ENCODE assay signal across 8 cellular contexts in the genomic region with DNA sequence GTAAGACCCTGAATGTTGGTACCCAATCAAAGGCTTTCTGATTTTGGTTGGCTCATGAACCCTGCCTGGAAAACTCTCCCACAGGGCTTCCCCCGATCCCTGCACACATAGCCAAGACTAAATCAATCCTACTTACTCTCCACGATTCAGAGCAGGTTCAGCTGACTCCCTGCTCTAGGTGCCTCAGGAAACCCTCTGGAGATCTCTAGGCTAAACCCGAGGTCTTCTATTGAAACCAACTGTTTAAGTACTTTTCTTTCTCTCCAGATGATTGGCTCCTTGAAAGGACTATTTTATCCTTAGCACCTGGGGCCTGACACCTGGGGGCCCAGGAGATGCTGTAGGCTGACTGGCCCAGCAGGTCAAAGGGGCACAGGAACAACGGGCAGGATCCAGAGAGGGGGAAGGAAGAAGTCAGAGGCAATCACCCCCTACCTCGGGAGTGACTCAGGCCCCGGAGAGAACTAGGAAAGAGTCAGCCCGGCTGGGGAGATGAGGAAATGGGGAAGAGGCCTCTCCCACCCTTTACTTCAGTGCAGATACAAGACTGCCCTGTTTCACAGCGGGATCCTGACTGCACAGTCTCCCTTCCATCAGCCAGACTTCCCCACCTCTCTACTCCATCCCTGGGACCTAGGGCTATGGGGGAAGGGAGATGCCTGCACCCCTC.
DNase-seq lines count a peak whose midpoint lies in the region; ATAC-seq and TF ChIP-seq lines count a peak whose summit lies in the region.

No MANE protein-coding gene starts in this region.

- TF ChIP-seq CTCF in OCI-LY3 (IDR thresholded peaks at IDR 0.05; ENCODE audit: low read depth, low read length) (no peak), nephron progenitor cell (IDR thresholded peaks at IDR 0.05) (no peak)

- no peaks in the 10 kb centered on the region for H3K27me3 ChIP-seq in OCI-LY3 (ENCODE audit: low read depth, low read length)

- peak overlapping the region; percentile 99 for H3K4me2 ChIP-seq in OCI-LY3 (ENCODE audit: low read length)

- peak overlapping the region; percentile 80 for H3K9ac ChIP-seq in OCI-LY3 (ENCODE audit: low read length)

- H3K4me1 Mint-ChIP-seq in nephron progenitor cell = peaks cover 61% of the 10 kb centered on the region

- no peaks in the 10 kb centered on the region for H3K9me3 Mint-ChIP-seq in nephron progenitor cell

- H3K36me3 Mint-ChIP-seq in nephron progenitor cell (ENCODE audit: low read depth) = peaks cover 31% of the 10 kb centered on the region

- no peak overlapping the region for H2AFZ ChIP-seq in OCI-LY3 (ENCODE audit: low read depth, low read length)

- peaks cover 4% of the 10 kb centered on the region for H3K27me3 Mint-ChIP-seq in nephron progenitor cell (ENCODE audit: low read depth, poor library complexity)

- H3K4me3 Mint-ChIP-seq in nephron progenitor cell = peak overlapping the region; percentile 83

- H3K27ac Mint-ChIP-seq in nephron progenitor cell = no peak overlapping the region

- DNase-seq in NCI-H2227 treated with DMSO at 0.1 percent for 48 hours (lab: John Stamatoyannopoulos, UW) (peak; percentile 16), NCI-H2227 (lab: John Stamatoyannopoulos, UW; ENCODE audit: unreplicated experiment) (no peak), ecto neural progenitor cell (ENCODE audit: low spot score) (peak; percentile 44), nephron progenitor cell (no peak), superior temporal gyrus (ENCODE audit: extremely low spot score) (no peak), RPMI8226 (no peak)

- H3K4me3 ChIP-seq in OCI-LY3 (ENCODE audit: low read length) = peak overlapping the region; percentile 97

- no peaks in the 10 kb centered on the region for H3K9me3 ChIP-seq in OCI-LY3 (ENCODE audit: insufficient read depth, low read length)

- no peak overlapping the region for H3K27ac ChIP-seq in OCI-LY3 (ENCODE audit: low read length)

- ATAC-seq in HG03097 (IDR thresholded peaks at IDR 0.05; ENCODE audit: low FRiP score, unreplicated experiment) = no peak

- H4K20me1 ChIP-seq in OCI-LY3 (ENCODE audit: insufficient read depth, low read length) = peaks cover 24% of the 10 kb centered on the region

- peaks cover 53% of the 10 kb centered on the region for H3K79me2 ChIP-seq in OCI-LY3 (ENCODE audit: low read length)

- H3K36me3 ChIP-seq in OCI-LY3 (replicated peaks; ENCODE audit: low read depth, low read length) = peaks cover 20% of the 10 kb centered on the region

- H3K4me1 ChIP-seq in OCI-LY3 (ENCODE audit: low read length) = peaks cover 30% of the 10 kb centered on the region

Comparison
In these comparisons a context has a peak if more than half of its experiments do, and no peak if none do; other contexts are left out.
1. DNase-seq: peak in NCI-H2227 treated with DMSO at 0.1 percent for 48 hours (single experiment) and ecto neural progenitor cell (single experiment); none in NCI-H2227 (single experiment), nephron progenitor cell (single experiment), superior temporal gyrus (single experiment) and RPMI8226 (single experiment).